ENCODE assay signal across 1 cellular context in genomic region chr7:17486835-17487234, GRCh38.
TF ChIP-seq lines count a peak whose summit lies in the region.

No MANE protein-coding gene starts in this region.

TF ChIP-seq in HepG2, 621 proteins besides CTCF, POLR2A, EP300 and RAD21 (continued from another document and continues in another):
- peak; percentile 57; the same call in 1 of the 2 replicates for TF ChIP-seq ZNF362 (CRISPR knock-in tag; IDR thresholded peaks at IDR 0.05; ENCODE audit: borderline replicate concordance)
- no peak for TF ChIP-seq ELF4 (CRISPR knock-in tag; IDR thresholded peaks at IDR 0.05; ENCODE audit: borderline replicate concordance)
- TF ChIP-seq KDM6A (CRISPR knock-in tag; IDR thresholded peaks at IDR 0.05; ENCODE audit: low read depth): peak; percentile 34; the same call in 1 of the 2 replicates
- peak; percentile 22; the same call in 1 of the 2 replicates for TF ChIP-seq RARA (CRISPR knock-in tag; IDR thresholded peaks at IDR 0.05)
- no peak for TF ChIP-seq SP140L (CRISPR knock-in tag; IDR thresholded peaks at IDR 0.05; ENCODE audit: borderline replicate concordance)
- TF ChIP-seq CREB1 (IDR thresholded peaks at IDR 0.05): no peak
- TF ChIP-seq CREB1 (CRISPR knock-in tag; IDR thresholded peaks at IDR 0.05): peak; percentile 35; the same call in 1 of the 2 replicates
- TF ChIP-seq ZMYM4 (CRISPR knock-in tag; IDR thresholded peaks at IDR 0.05): peak; percentile 83
- peak; percentile 50; the same call in 1 of the 2 replicates for TF ChIP-seq MEF2D (CRISPR knock-in tag; IDR thresholded peaks at IDR 0.05)
- 0 out of 2 replicates have a peak, but pooled peaks have one; percentile 19 for TF ChIP-seq ISL2 (CRISPR knock-in tag; IDR thresholded peaks at IDR 0.05)
- TF ChIP-seq CEBPG (CRISPR knock-in tag; IDR thresholded peaks at IDR 0.05): peak; percentile 45; the same call in 1 of the 2 replicates
- TF ChIP-seq CREBL2 (CRISPR knock-in tag; IDR thresholded peaks at IDR 0.05; ENCODE audit: borderline replicate concordance): no peak
- 0 out of 2 replicates have a peak, but pooled peaks have one; percentile 16 for TF ChIP-seq ZGPAT (CRISPR knock-in tag; IDR thresholded peaks at IDR 0.05)
- TF ChIP-seq ONECUT2 (CRISPR knock-in tag; IDR thresholded peaks at IDR 0.05): peak; percentile 70; the same call in 1 of the 2 replicates
- TF ChIP-seq FOSL2 (CRISPR knock-in tag; IDR thresholded peaks at IDR 0.05): 0 out of 2 replicates have a peak, but pooled peaks have one; percentile 13
- peak; percentile 67; the same call in 1 of the 2 replicates for TF ChIP-seq CEBPB (IDR thresholded peaks at IDR 0.05; ENCODE audit: borderline replicate concordance, low read depth, low read length)
- TF ChIP-seq SIX4 (CRISPR knock-in tag; IDR thresholded peaks at IDR 0.05): no peak
- no peak for TF ChIP-seq TOE1 (CRISPR knock-in tag; IDR thresholded peaks at IDR 0.05)
- TF ChIP-seq MED1 (CRISPR knock-in tag; IDR thresholded peaks at IDR 0.05): peak; percentile 59; the same call in 1 of the 2 replicates
- TF ChIP-seq AHDC1 (CRISPR knock-in tag; IDR thresholded peaks at IDR 0.05; ENCODE audit: borderline replicate concordance): peak; percentile 43; the same call in 1 of the 2 replicates
- no peak for TF ChIP-seq ZBTB42 (CRISPR knock-in tag; IDR thresholded peaks at IDR 0.05)
- TF ChIP-seq ZNF550 (CRISPR knock-in tag; IDR thresholded peaks at IDR 0.05; ENCODE audit: borderline replicate concordance): no peak
- peak; percentile 95 for TF ChIP-seq HNF4A (CRISPR knock-in tag; IDR thresholded peaks at IDR 0.05)
- 0 out of 2 replicates have a peak, but pooled peaks have one; percentile 42 for TF ChIP-seq RCOR2 (CRISPR knock-in tag; IDR thresholded peaks at IDR 0.05)
- TF ChIP-seq RELA (CRISPR knock-in tag; IDR thresholded peaks at IDR 0.05): no peak
- TF ChIP-seq ZNF292 (CRISPR knock-in tag; IDR thresholded peaks at IDR 0.05; ENCODE audit: borderline replicate concordance, low read depth): 0 out of 2 replicates have a peak, but pooled peaks have one; percentile 25
- TF ChIP-seq HNF4G (IDR thresholded peaks at IDR 0.05; ENCODE audit: borderline replicate concordance, low read depth, low read length): peak; percentile 57; the same call in 1 of the 2 replicates
- TF ChIP-seq HNF4G (CRISPR knock-in tag; IDR thresholded peaks at IDR 0.05; ENCODE audit: borderline replicate concordance, low read depth): peak; percentile 62; the same call in 1 of the 2 replicates
- TF ChIP-seq NCOA2 (CRISPR knock-in tag; IDR thresholded peaks at IDR 0.05): peak; percentile 67
- TF ChIP-seq ZNF446 (CRISPR knock-in tag; IDR thresholded peaks at IDR 0.05): no peak
- TF ChIP-seq HMG20A (CRISPR knock-in tag; IDR thresholded peaks at IDR 0.05; ENCODE audit: borderline replicate concordance): peak; percentile 51; the same call in 1 of the 2 replicates
- no peak for TF ChIP-seq SOX6 (IDR thresholded peaks at IDR 0.05)
- TF ChIP-seq SOX6 (CRISPR knock-in tag; IDR thresholded peaks at IDR 0.05): peak; percentile 77
- peak; percentile 82 for TF ChIP-seq ZNF652 (CRISPR knock-in tag; IDR thresholded peaks at IDR 0.05; ENCODE audit: borderline replicate concordance, low read depth)
- peak; percentile 96 for TF ChIP-seq ZNF710 (CRISPR knock-in tag; IDR thresholded peaks at IDR 0.05; ENCODE audit: borderline replicate concordance)
- TF ChIP-seq TFE3 (CRISPR knock-in tag; IDR thresholded peaks at IDR 0.05): peak; percentile 40; the same call in 1 of the 2 replicates
- TF ChIP-seq ARID5B (CRISPR knock-in tag; IDR thresholded peaks at IDR 0.05): peak; percentile 70
- TF ChIP-seq GATAD2A (CRISPR knock-in tag; IDR thresholded peaks at IDR 0.05): peak; percentile 86
- TF ChIP-seq FOXO1 (CRISPR knock-in tag; IDR thresholded peaks at IDR 0.05): peak; percentile 77
- TF ChIP-seq POGZ (CRISPR knock-in tag; IDR thresholded peaks at IDR 0.05): peak; percentile 88
- peak; percentile 59; the same call in 1 of the 2 replicates for TF ChIP-seq ZMYM3 (CRISPR knock-in tag; IDR thresholded peaks at IDR 0.05)
- TF ChIP-seq PATZ1 (CRISPR knock-in tag; IDR thresholded peaks at IDR 0.05): 0 out of 2 replicates have a peak, but pooled peaks have one; percentile 11
